ENCODE assay signal across 39 cellular contexts in the genomic region with DNA sequence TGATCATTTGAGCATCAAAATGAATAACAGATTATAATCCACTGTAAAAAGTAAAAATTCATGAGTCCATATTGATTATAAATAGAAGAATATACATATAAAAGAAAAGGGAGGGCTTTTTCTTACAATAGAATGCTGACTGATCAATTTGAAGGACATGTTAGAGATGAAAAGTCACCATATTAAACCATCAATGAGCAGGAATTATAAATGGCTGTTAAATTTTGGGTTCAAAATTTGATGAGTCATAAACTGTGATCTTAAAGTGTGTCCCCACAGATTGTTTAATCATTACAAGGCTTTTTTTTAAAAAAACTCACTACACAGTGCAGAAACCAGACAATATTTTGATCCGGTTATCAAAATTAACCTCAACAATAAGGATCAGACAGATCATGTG.
"Had no signal": no experiment of that assay in that cellular context is flagged by ENCODE, and none has a peak within 500 bp of the region (broad histone marks: within the 10 kb centered on the region; RNA-seq: fewer than 3 reads in every experiment).

No MANE protein-coding gene starts in this region.

- ATAC-seq: activated naive CD4-positive, alpha-beta T cell treated with anti-CD3 and anti-CD28 coated beads, Interleukin-2, amount 50 U/mL, for 72 hours; activated naive CD8-positive, alpha-beta T cell treated with anti-CD3 and anti-CD28 coated beads, Interleukin-2, amount 50 U/mL, for 24 hours; activated T-cell treated with anti-CD3 and anti-CD28 coated beads, Interleukin-2, amount 50 U/mL, for 4 hours; activated T-cell treated with anti-CD3 and anti-CD28 coated beads, Interleukin-2, amount 50 U/mL, for 72 hours; activated T-helper 17 cell treated with anti-CD3 and anti-CD28 coated beads, Interleukin-2, amount 50 U/mL, for 72 hours; body of pancreas had no signal

- H3K9me3 ChIP-seq: adrenal gland, ascending aorta, body of pancreas had no signal

- H3K4me3 Mint-ChIP-seq: activated naive CD4-positive, alpha-beta T cell treated with anti-CD3 and anti-CD28 coated beads for 36 hours; activated naive CD4-positive, alpha-beta T cell treated with anti-CD3 and anti-CD28 coated beads, Interleukin-2, amount 10 ng/mL, durations not matched to agents 7 days and 5 days; activated naive CD4-positive, alpha-beta T cell treated with anti-CD3 and anti-CD28 coated beads, Interleukin-2, amount 50 U/mL, for 24 hours; activated naive CD8-positive, alpha-beta T cell; activated naive CD8-positive, alpha-beta T cell treated with anti-CD3 and anti-CD28 coated beads for 36 hours; activated naive CD8-positive, alpha-beta T cell treated with anti-CD3 and anti-CD28 coated beads, Interleukin-2, amount 10 ng/mL, durations not matched to agents 7 days and 5 days; activated naive CD8-positive, alpha-beta T cell treated with anti-CD3 and anti-CD28 coated beads, Interleukin-2, amount 50 U/mL, for 24 hours; activated T-cell treated with anti-CD3 and anti-CD28 coated beads, Interleukin-2, amount 50 U/mL, for 4 hours; activated T-cell treated with anti-CD3 and anti-CD28 coated beads, Interleukin-2, amount 50 U/mL, for 72 hours; activated T-helper 1 cell treated with anti-CD3 and anti-CD28 coated beads, Interleukin-12 subunit alpha, Interleukin-12 subunit beta, Interleukin-2, Interleukin-4 antibody, amounts not matched to agents 30 ng/mL and 10 ng/mL and 1 ng/mL, durations not matched to agents 14 hours and 24 hours and 36 hours; activated T-helper 17 cell treated with anti-CD3 and anti-CD28 coated beads, Interleukin-2, amount 50 U/mL, for 72 hours; brain; central memory CD8-positive, alpha-beta T cell had no signal

- H3K9me3 Mint-ChIP-seq: activated naive CD4-positive, alpha-beta T cell treated with anti-CD3 and anti-CD28 coated beads for 36 hours; activated naive CD4-positive, alpha-beta T cell treated with anti-CD3 and anti-CD28 coated beads, Interleukin-2, amount 10 ng/mL, durations not matched to agents 7 days and 5 days; activated naive CD8-positive, alpha-beta T cell treated with anti-CD3 and anti-CD28 coated beads for 36 hours; activated naive CD8-positive, alpha-beta T cell treated with anti-CD3 and anti-CD28 coated beads, Interleukin-2, amount 10 ng/mL, durations not matched to agents 7 days and 5 days; activated naive CD8-positive, alpha-beta T cell treated with anti-CD3 and anti-CD28 coated beads, Interleukin-2, amount 50 U/mL, for 24 hours; activated T-cell treated with anti-CD3 and anti-CD28 coated beads, Interleukin-2, amount 50 U/mL, for 4 hours; activated T-cell treated with anti-CD3 and anti-CD28 coated beads, Interleukin-2, amount 50 U/mL, for 72 hours; activated T-helper 1 cell treated with anti-CD3 and anti-CD28 coated beads, Interleukin-12 subunit alpha, Interleukin-12 subunit beta, Interleukin-2, Interleukin-4 antibody, amounts not matched to agents 30 ng/mL and 10 ng/mL and 1 ng/mL, durations not matched to agents 14 hours and 24 hours and 36 hours; activated T-helper 2 cell treated with anti-CD3 and anti-CD28 coated beads, Interferon-gamma antibody, Interleukin-2, Interleukin-4, amounts not matched to agents 10 μg/mL and 5 μg/mL and 100 μg/mL, durations not matched to agents 14 hours and 24 hours and 36 hours had no signal

- H3K27me3 ChIP-seq: adrenal gland, ascending aorta, body of pancreas, brain microvascular endothelial cell, breast epithelium, cardiac muscle cell had no signal

- H3K27ac Mint-ChIP-seq: activated naive CD4-positive, alpha-beta T cell treated with anti-CD3 and anti-CD28 coated beads for 36 hours; activated naive CD4-positive, alpha-beta T cell treated with anti-CD3 and anti-CD28 coated beads, Interleukin-2, amount 10 ng/mL, durations not matched to agents 7 days and 5 days; activated naive CD4-positive, alpha-beta T cell treated with anti-CD3 and anti-CD28 coated beads, Interleukin-2, amount 50 U/mL, for 24 hours; activated naive CD4-positive, alpha-beta T cell treated with anti-CD3 and anti-CD28 coated beads, Interleukin-2, amount 50 U/mL, for 72 hours; activated naive CD8-positive, alpha-beta T cell; activated naive CD8-positive, alpha-beta T cell treated with anti-CD3 and anti-CD28 coated beads for 36 hours; activated naive CD8-positive, alpha-beta T cell treated with anti-CD3 and anti-CD28 coated beads, Interleukin-2, amount 10 ng/mL, durations not matched to agents 7 days and 5 days; activated naive CD8-positive, alpha-beta T cell treated with anti-CD3 and anti-CD28 coated beads, Interleukin-2, amount 50 U/mL, for 24 hours; activated T-cell treated with anti-CD3 and anti-CD28 coated beads, Interleukin-2, amount 50 U/mL, for 72 hours; activated T-helper 1 cell treated with anti-CD3 and anti-CD28 coated beads, Interleukin-12 subunit alpha, Interleukin-12 subunit beta, Interleukin-2, Interleukin-4 antibody, amounts not matched to agents 30 ng/mL and 10 ng/mL and 1 ng/mL, durations not matched to agents 14 hours and 24 hours and 36 hours; activated T-helper 17 cell treated with anti-CD3 and anti-CD28 coated beads, Interleukin-2, amount 50 U/mL, for 72 hours; activated T-helper 2 cell treated with anti-CD3 and anti-CD28 coated beads, Interferon-gamma antibody, Interleukin-2, Interleukin-4, amounts not matched to agents 10 μg/mL and 5 μg/mL and 100 μg/mL, durations not matched to agents 14 hours and 24 hours and 36 hours; brain had no signal

- H3K27me3 Mint-ChIP-seq: activated naive CD8-positive, alpha-beta T cell; central memory CD8-positive, alpha-beta T cell had no signal

- H3K4me3 ChIP-seq: adrenal gland, ascending aorta, body of pancreas, breast epithelium, cardiac muscle cell had no signal

- H3K4me1 ChIP-seq: adrenal gland, ascending aorta, body of pancreas, breast epithelium had no signal

- FAIRE-seq: astrocyte, bronchial epithelial cell, colon had no signal

- H3K36me3 ChIP-seq: adrenal gland, ascending aorta, brain microvascular endothelial cell, breast epithelium, cardiac muscle cell had no signal

- H3K4me1 Mint-ChIP-seq: activated naive CD4-positive, alpha-beta T cell treated with anti-CD3 and anti-CD28 coated beads, Interleukin-2, amount 10 ng/mL, durations not matched to agents 7 days and 5 days; activated naive CD4-positive, alpha-beta T cell treated with anti-CD3 and anti-CD28 coated beads, Interleukin-2, amount 50 U/mL, for 24 hours; activated naive CD8-positive, alpha-beta T cell treated with anti-CD3 and anti-CD28 coated beads for 36 hours; activated naive CD8-positive, alpha-beta T cell treated with anti-CD3 and anti-CD28 coated beads, Interleukin-2, amount 10 ng/mL, durations not matched to agents 7 days and 5 days; activated naive CD8-positive, alpha-beta T cell treated with anti-CD3 and anti-CD28 coated beads, Interleukin-2, amount 50 U/mL, for 24 hours; activated T-helper 17 cell treated with anti-CD3 and anti-CD28 coated beads, Interleukin-2, amount 50 U/mL, for 72 hours; brain; central memory CD8-positive, alpha-beta T cell had no signal

- DNase-seq: activated effector memory CD4-positive, alpha-beta T cell treated with anti-CD3 and anti-CD28 coated beads, Interleukin-2, amount 50 U/mL, for 16 hours; activated effector memory CD4-positive, alpha-beta T cell treated with Interleukin-2 at 50 U/mL for 16 hours; activated gamma-delta T cell; activated gamma-delta T cell treated with Interleukin-2 at 50 U/mL for 16 hours; activated naive CD4-positive, alpha-beta T cell; activated naive CD4-positive, alpha-beta T cell treated with anti-CD3 and anti-CD28 coated beads for 36 hours; activated naive CD4-positive, alpha-beta T cell treated with anti-CD3 and anti-CD28 coated beads, Interleukin-2, amount 10 ng/mL, durations not matched to agents 7 days and 5 days; activated naive CD4-positive, alpha-beta T cell treated with anti-CD3 and anti-CD28 coated beads, Interleukin-2, amount 50 U/mL, for 16 hours; activated naive CD4-positive, alpha-beta T cell treated with Interleukin-2 at 50 U/mL for 16 hours; activated naive CD8-positive, alpha-beta T cell treated with anti-CD3 and anti-CD28 coated beads for 36 hours; activated naive CD8-positive, alpha-beta T cell treated with anti-CD3 and anti-CD28 coated beads, Interleukin-2, amount 10 ng/mL, durations not matched to agents 7 days and 5 days; activated naive CD8-positive, alpha-beta T cell treated with anti-CD3 and anti-CD28 coated beads, Interleukin-2, amount 50 U/mL, for 24 hours; activated T-cell treated with anti-CD3 and anti-CD28 coated beads, Interleukin-2, amount 50 U/mL, for 4 hours; activated T-cell treated with anti-CD3 and anti-CD28 coated beads, Interleukin-2, amount 50 U/mL, for 48 hours; activated T-cell treated with anti-CD3 and anti-CD28 coated beads, Interleukin-2, amount 50 U/mL, for 72 hours; adrenal gland; amniotic stem cell; amygdala; anterior cingulate cortex; aorta; body of pancreas; brain microvascular endothelial cell; caudate nucleus; central memory CD4-positive, alpha-beta T cell; cerebellar nuclear complex had no signal

- H3K36me3 Mint-ChIP-seq: activated naive CD4-positive, alpha-beta T cell treated with anti-CD3 and anti-CD28 coated beads, Interleukin-2, amount 10 ng/mL, durations not matched to agents 7 days and 5 days; activated naive CD4-positive, alpha-beta T cell treated with anti-CD3 and anti-CD28 coated beads, Interleukin-2, amount 50 U/mL, for 24 hours; activated naive CD4-positive, alpha-beta T cell treated with anti-CD3 and anti-CD28 coated beads, Interleukin-2, amount 50 U/mL, for 72 hours; activated naive CD8-positive, alpha-beta T cell; activated naive CD8-positive, alpha-beta T cell treated with anti-CD3 and anti-CD28 coated beads for 36 hours; activated naive CD8-positive, alpha-beta T cell treated with anti-CD3 and anti-CD28 coated beads, Interleukin-2, amount 10 ng/mL, durations not matched to agents 7 days and 5 days had no signal

- H3K27ac ChIP-seq: adrenal gland, ascending aorta, body of pancreas, brain microvascular endothelial cell, breast epithelium, cardiac muscle cell had no signal
